8 cellular contexts compared by ENCODE assay signal in genomic region chr17:54381482-54381881, GRCh38.
"Had no signal": no experiment of that assay in that cellular context is flagged by ENCODE, and none has a peak within 500 bp of the region (broad histone marks: within the 10 kb centered on the region; RNA-seq: fewer than 3 reads in every experiment).

No MANE protein-coding gene starts in this region.

- H3K27ac ChIP-seq: HL-60 had no signal

- H3K4me3 ChIP-seq: GM23338, HAP-1 had no signal

- H3K4me2 ChIP-seq: GM23338 had no signal

- DNase-seq: H7, HFFc6, Kasumi-1, KG1 had no signal

- H2AFZ ChIP-seq: GM23338 had no signal

- H3K4me1 ChIP-seq: HAP-1 had no signal

- ATAC-seq: GM23338, HCT116 had no signal

- H3K9me3 ChIP-seq: HAP-1 had no signal

- H3K36me3 ChIP-seq: HAP-1 had no signal
